Comparison of ENCODE assay signal across 11 cellular contexts in genomic region chr2:234983011-234983726, GRCh38. TPM values are rescaled to one million over a fixed set of nuclear protein-coding genes. Genes with fewer than 3 reads are reported as not detected.
DNase-seq lines count a peak whose midpoint lies in the region; ATAC-seq and TF ChIP-seq lines count a peak whose summit lies in the region.
"Had no signal": no experiment of that assay in that cellular context is flagged by ENCODE, and none has a peak within 500 bp of the region (broad histone marks: within the 10 kb centered on the region; RNA-seq: fewer than 3 reads in every experiment).

No MANE protein-coding gene starts in this region.

- H3K27ac Mint-ChIP-seq in glutamatergic neuron (ENCODE audit: unreplicated experiment), result peak overlapping the region; percentile 33

- peak; percentile 91 for DNase-seq in NCI-H1105 (lab: John Stamatoyannopoulos, UW)
- DNase-seq in NCI-H526 treated with DMSO at 0.1 percent for 48 hours (lab: John Stamatoyannopoulos, UW), result peak; percentile 39
- DNase-seq in glutamatergic neuron, result no peak
- no peak for DNase-seq in foreskin melanocyte
- DNase-seq in SJCRH30, result no peak
- DNase-seq: activated T-cell treated with anti-CD3 and anti-CD28 coated beads, Interleukin-2, amount 50 U/mL, for 4 hours had no signal

- no peak overlapping the region for H3K4me3 ChIP-seq in subcutaneous abdominal adipose tissue (ENCODE audit: low read depth in 1 of 5, low read length in 5 of 5)
- no peak overlapping the region for H3K4me3 ChIP-seq in SJCRH30
- H3K4me3 ChIP-seq: psoas muscle had no signal

- H3K27me3 Mint-ChIP-seq in glutamatergic neuron (ENCODE audit: unreplicated experiment), result peaks cover 8% of the 10 kb centered on the region

- no peak overlapping the region for H3K9ac ChIP-seq in subcutaneous abdominal adipose tissue (ENCODE audit: low read length in 5 of 5)

- H3K9me3 Mint-ChIP-seq in glutamatergic neuron (ENCODE audit: unreplicated experiment), result peaks cover 15% of the 10 kb centered on the region
- H3K9me3 Mint-ChIP-seq: activated T-cell treated with anti-CD3 and anti-CD28 coated beads, Interleukin-2, amount 50 U/mL, for 4 hours had no signal

- H3K4me3 Mint-ChIP-seq in glutamatergic neuron (ENCODE audit: unreplicated experiment), result no peak overlapping the region
- H3K4me3 Mint-ChIP-seq: activated T-cell treated with anti-CD3 and anti-CD28 coated beads, Interleukin-2, amount 50 U/mL, for 4 hours had no signal

- peaks cover 30% of the 10 kb centered on the region for H3K4me1 Mint-ChIP-seq in glutamatergic neuron (ENCODE audit: low read depth, unreplicated experiment)

- H3K27me3 ChIP-seq in subcutaneous abdominal adipose tissue (ENCODE audit: control insufficient read depth in 5 of 5, insufficient read depth in 4 of 5, low read length in 5 of 5) (no peaks in the 10 kb centered on the region), SJCRH30 (no peaks in the 10 kb centered on the region)

- peak overlapping the region; percentile 74 for H3K27ac ChIP-seq in subcutaneous abdominal adipose tissue (ENCODE audit: low read depth, low read length)
- no peak overlapping the region for H3K27ac ChIP-seq in SJCRH30
- H3K27ac ChIP-seq: psoas muscle had no signal

- H3K36me3 ChIP-seq in subcutaneous abdominal adipose tissue (ENCODE audit: control insufficient read depth in 5 of 5, insufficient read depth in 5 of 5, low read length in 5 of 5), result peaks cover 0 to 3% (median 0%) of the 10 kb centered on the region in 5 donors
- H3K36me3 ChIP-seq in SJCRH30, result peaks cover 2% of the 10 kb centered on the region; the same call in 1 of the 2 replicates

- ATAC-seq in GM21423 (IDR thresholded peaks at IDR 0.05; ENCODE audit: unreplicated experiment) (no peak), HG03432 (IDR thresholded peaks at IDR 0.05; ENCODE audit: unreplicated experiment) (no peak)
- ATAC-seq: activated T-cell treated with anti-CD3 and anti-CD28 coated beads, Interleukin-2, amount 50 U/mL, for 4 hours had no signal

- TF ChIP-seq CTCF in glutamatergic neuron (IDR thresholded peaks at IDR 0.05; ENCODE audit: partially characterized antibody, unreplicated experiment), result no peak

- H3K9me3 ChIP-seq in subcutaneous abdominal adipose tissue (ENCODE audit: control insufficient read depth in 5 of 5, low read length in 5 of 5) (peaks cover 0 to 3% (median 0%) of the 10 kb centered on the region in 5 donors), SJCRH30 (replicated peaks) (peaks cover 4% of the 10 kb centered on the region; the same call in 1 of the 2 replicates)
- H3K9me3 ChIP-seq: psoas muscle had no signal

- H3K36me3 Mint-ChIP-seq in glutamatergic neuron (ENCODE audit: unreplicated experiment), result peaks cover 4% of the 10 kb centered on the region

- H3K4me1 ChIP-seq in subcutaneous abdominal adipose tissue (ENCODE audit: control insufficient read depth in 5 of 5, insufficient read depth in 5 of 5, low read length in 5 of 5) (peaks cover 6 to 67% (median 37%) of the 10 kb centered on the region in 5 donors), SJCRH30 (peaks cover 53% of the 10 kb centered on the region)

RNA-seq across cellular contexts. Expression of gene SH3BP4, which starts 31.4 kb away (rescaled TPM):
- 59.3 TPM for total RNA-seq in glutamatergic neuron (ENCODE audit: unreplicated experiment)
- total RNA-seq in SJCRH30 (2014; rRNA removed; shearing (Covaris generic)), result 32.9 and 35.5 TPM in 2 replicates
- total RNA-seq: T-helper 2 cell treated with Interferon-gamma antibody and Interleukin-4, amounts not matched to agents 100 ng/mL and 5 ng/mL, for 36 hours had no signal

Comparison
In these comparisons a context has a peak if more than half of its experiments do, and no peak if none do; other contexts are left out.
1. DNase-seq: peak in NCI-H1105 (single experiment) and NCI-H526 treated with DMSO at 0.1 percent for 48 hours (single experiment); none in glutamatergic neuron (single experiment), foreskin melanocyte (single experiment) and SJCRH30 (0 of 2).